Comparison of ENCODE assay signal across 1 cellular context in genomic region chr17:38606646-38607611, GRCh38.
TF ChIP-seq lines count a peak whose summit lies in the region.

No MANE protein-coding gene starts in this region.

TF ChIP-seq in GM12878, 131 proteins besides CTCF, POLR2A, EP300 and RAD21 (continued from another document):
- TF ChIP-seq, protein P1, sequence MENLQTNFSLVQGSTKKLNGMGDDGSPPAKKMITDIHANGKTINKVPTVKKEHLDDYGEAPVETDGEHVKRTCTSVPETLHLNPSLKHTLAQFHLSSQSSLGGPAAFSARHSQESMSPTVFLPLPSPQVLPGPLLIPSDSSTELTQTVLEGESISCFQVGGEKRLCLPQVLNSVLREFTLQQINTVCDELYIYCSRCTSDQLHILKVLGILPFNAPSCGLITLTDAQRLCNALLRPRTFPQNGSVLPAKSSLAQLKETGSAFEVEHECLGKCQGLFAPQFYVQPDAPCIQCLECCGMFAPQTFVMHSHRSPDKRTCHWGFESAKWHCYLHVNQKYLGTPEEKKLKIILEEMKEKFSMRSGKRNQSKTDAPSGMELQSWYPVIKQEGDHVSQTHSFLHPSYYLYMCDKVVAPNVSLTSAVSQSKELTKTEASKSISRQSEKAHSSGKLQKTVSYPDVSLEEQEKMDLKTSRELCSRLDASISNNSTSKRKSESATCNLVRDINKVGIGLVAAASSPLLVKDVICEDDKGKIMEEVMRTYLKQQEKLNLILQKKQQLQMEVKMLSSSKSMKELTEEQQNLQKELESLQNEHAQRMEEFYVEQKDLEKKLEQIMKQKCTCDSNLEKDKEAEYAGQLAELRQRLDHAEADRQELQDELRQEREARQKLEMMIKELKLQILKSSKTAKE (IDR thresholded peaks at IDR 0.05; ENCODE audit: low read depth, poor library complexity, severe bottlenecking), result no peak
- TF ChIP-seq POLR2AphosphoS5 (IDR thresholded peaks at IDR 0.05; ENCODE audit: low read length) (no peak), SP1 (IDR thresholded peaks at IDR 0.05; ENCODE audit: low read depth, low read length) (peak; percentile 9), GATAD2B (conservative IDR thresholded peaks at IDR 0.05; ENCODE audit: low read depth) (0 out of 2 replicates have a peak, but pooled peaks have one; percentile 3), RUNX3 (IDR thresholded peaks at IDR 0.05; ENCODE audit: low read length) (no peak), NRF1 (conservative IDR thresholded peaks at IDR 0.05; ENCODE audit: low read depth, low read length) (no peak), SMAD5 (IDR thresholded peaks at IDR 0.05; ENCODE audit: low read depth) (no peak), ATF7 (IDR thresholded peaks at IDR 0.05; ENCODE audit: low read depth) (no peak), CEBPB (IDR thresholded peaks at IDR 0.05; ENCODE audit: borderline replicate concordance in 1 of 2, low read depth in 2 of 2, low read length in 2 of 2) (no peak), CREB1 (IDR thresholded peaks at IDR 0.05; ENCODE audit: low read depth) (0 out of 2 replicates have a peak, but pooled peaks have one; percentile 2), IKZF1 (conservative IDR thresholded peaks at IDR 0.05) (0 out of 2 replicates have a peak, but pooled peaks have one; percentile 2)
